Comparison of ENCODE assay signal across 8 cellular contexts in the genomic region with DNA sequence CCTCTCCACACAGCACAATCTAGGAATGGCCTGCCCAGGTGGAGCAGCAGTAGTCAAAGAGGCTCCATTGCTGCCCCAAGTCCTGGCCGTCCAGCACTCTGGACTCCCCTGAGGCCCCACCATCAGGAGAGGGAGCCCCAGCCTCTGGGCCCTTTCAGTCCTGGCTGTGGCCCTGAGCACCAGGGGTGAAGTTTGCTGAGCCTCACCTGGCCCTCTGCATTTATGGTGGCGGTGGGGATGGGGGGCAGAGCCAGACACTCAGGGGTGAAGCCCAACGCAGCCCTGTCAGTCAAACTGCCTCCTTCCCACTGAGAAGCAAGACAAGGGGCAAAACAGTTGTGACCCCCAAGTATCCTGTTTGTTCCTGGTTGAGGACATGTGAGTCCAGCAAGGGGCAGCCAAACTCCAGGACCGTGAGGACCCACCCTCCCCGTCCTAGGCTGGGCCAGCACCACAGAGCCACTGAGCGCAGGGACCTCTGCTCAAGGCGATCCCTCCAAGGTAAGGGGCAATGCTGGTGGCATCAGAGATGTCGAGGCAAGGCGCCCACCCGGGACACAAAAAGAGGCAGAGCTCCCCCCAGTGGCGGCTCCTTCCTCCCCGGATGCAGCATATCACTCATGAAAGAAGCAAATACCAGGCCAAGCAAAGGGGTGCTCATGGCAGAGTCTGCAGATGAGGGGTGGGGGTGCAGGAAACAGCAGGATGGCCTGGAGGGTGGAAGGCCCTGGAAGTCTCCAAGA.
DNase-seq lines count a peak whose midpoint lies in the region; ATAC-seq and TF ChIP-seq lines count a peak whose summit lies in the region.

No MANE protein-coding gene starts in this region.

- no peak overlapping the region for H3K27ac ChIP-seq in coronary artery

- TF ChIP-seq CTCF in LNCAP (IDR thresholded peaks at IDR 0.05) (peak; percentile 55; the same call in 1 of the 2 replicates), coronary artery (IDR thresholded peaks at IDR 0.05) (peak; percentile 32)

- DNase-seq in ELR (ENCODE audit: low read depth), result peak; percentile 67
- DNase-seq in activated CD4-positive, alpha-beta T cell treated with anti-CD3 and anti-CD28 coated beads for 4 hours, result peak; percentile 46 to 56
- no peak for DNase-seq in coronary artery (ENCODE audit: low spot score)
- DNase-seq in midbrain (lab: John Stamatoyannopoulos, UW), result peak; percentile 40
- DNase-seq in stimulated activated naive CD4-positive, alpha-beta T cell (lab: John Stamatoyannopoulos, UW), result peak; percentile 10 to 47 (median 38)
- DNase-seq in SIG-M5 treated with dmso at 0.1 percent for 504 hours (lab: John Stamatoyannopoulos, UW; ENCODE audit: unreplicated experiment), result no peak

- H3K4me3 ChIP-seq in coronary artery, result no peak overlapping the region

- ATAC-seq in GM21529 (IDR thresholded peaks at IDR 0.05; ENCODE audit: unreplicated experiment), result no peak

Comparison
In these comparisons a context has a peak if more than half of its experiments do, and no peak if none do; other contexts are left out.
1. DNase-seq: peak in ELR (single experiment), activated CD4-positive, alpha-beta T cell treated with anti-CD3 and anti-CD28 coated beads for 4 hours (2 of 2), midbrain (single experiment) and stimulated activated naive CD4-positive, alpha-beta T cell (6 of 6); none in coronary artery (single experiment) and SIG-M5 treated with dmso at 0.1 percent for 504 hours (single experiment).